1 cellular context compared by ENCODE assay signal in the genomic region with DNA sequence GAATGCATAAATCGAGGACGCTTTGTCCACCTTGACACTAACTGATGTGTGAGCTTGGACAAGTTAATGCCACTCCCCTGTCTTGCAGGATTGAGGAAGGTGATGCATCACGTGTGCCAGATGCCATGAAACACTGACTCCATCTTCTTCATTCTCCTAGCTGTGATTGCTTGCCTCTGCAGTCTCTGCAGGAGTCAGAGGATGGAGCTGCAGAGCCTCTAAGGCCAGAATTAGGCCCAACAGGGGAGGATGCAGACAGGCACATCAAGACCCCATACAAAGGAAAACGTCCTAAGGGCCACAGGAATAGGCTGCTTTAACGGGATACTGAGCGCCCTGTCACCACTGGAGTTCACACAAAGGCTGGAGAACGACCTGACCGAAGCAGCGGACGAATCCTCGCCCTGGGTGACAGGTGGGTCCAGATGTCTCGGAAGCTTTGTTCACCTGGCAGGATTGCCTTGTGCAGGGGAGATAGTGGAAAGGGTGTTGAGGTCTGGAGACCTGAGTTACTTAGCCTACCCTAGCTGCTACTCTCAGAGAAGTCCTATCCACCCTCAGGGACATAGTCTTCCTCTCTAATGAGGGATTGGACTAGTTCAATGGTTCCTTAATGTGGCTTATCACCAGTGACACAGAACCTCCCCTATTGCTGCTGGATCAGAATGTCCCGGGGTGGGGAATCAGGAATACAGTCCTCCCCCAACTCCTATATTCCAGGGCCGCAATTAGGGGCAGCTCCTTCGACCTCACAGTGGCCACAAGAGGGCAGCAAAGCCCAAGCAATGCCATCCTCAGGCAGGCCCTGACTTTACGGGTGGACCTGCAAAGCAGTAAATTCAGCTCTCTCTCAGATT.
A peak's percentile ranks its signal among the peaks of the same experiment; 100 is the strongest.
TF ChIP-seq lines count a peak whose summit lies in the region.

No MANE protein-coding gene starts in this region.

TF ChIP-seq in HepG2, 621 proteins besides CTCF, POLR2A, EP300 and RAD21 (continued from another document and continues in another):
- TF ChIP-seq, protein P1, sequence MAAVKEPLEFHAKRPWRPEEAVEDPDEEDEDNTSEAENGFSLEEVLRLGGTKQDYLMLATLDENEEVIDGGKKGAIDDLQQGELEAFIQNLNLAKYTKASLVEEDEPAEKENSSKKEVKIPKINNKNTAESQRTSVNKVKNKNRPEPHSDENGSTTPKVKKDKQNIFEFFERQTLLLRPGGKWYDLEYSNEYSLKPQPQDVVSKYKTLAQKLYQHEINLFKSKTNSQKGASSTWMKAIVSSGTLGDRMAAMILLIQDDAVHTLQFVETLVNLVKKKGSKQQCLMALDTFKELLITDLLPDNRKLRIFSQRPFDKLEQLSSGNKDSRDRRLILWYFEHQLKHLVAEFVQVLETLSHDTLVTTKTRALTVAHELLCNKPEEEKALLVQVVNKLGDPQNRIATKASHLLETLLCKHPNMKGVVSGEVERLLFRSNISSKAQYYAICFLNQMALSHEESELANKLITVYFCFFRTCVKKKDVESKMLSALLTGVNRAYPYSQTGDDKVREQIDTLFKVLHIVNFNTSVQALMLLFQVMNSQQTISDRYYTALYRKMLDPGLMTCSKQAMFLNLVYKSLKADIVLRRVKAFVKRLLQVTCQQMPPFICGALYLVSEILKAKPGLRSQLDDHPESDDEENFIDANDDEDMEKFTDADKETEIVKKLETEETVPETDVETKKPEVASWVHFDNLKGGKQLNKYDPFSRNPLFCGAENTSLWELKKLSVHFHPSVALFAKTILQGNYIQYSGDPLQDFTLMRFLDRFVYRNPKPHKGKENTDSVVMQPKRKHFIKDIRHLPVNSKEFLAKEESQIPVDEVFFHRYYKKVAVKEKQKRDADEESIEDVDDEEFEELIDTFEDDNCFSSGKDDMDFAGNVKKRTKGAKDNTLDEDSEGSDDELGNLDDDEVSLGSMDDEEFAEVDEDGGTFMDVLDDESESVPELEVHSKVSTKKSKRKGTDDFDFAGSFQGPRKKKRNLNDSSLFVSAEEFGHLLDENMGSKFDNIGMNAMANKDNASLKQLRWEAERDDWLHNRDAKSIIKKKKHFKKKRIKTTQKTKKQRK (IDR thresholded peaks at IDR 0.05; ENCODE audit: low read length), result no peak
- TF ChIP-seq ZNF563 (CRISPR knock-in tag; IDR thresholded peaks at IDR 0.05), result no peak
- TF ChIP-seq SIN3A (IDR thresholded peaks at IDR 0.05; ENCODE audit: borderline replicate concordance, low read depth, low read length), result no peak
- TF ChIP-seq ATF7-NPFF (CRISPR knock-in tag; IDR thresholded peaks at IDR 0.05; ENCODE audit: low read depth), result no peak
- TF ChIP-seq ZFX (CRISPR knock-in tag; IDR thresholded peaks at IDR 0.05; ENCODE audit: low read depth), result peak; percentile 46; the same call in 1 of the 2 replicates
- TF ChIP-seq PAWR (CRISPR knock-in tag; IDR thresholded peaks at IDR 0.05; ENCODE audit: borderline replicate concordance), result no peak
- no peak for TF ChIP-seq TBL1XR1 (IDR thresholded peaks at IDR 0.05; ENCODE audit: borderline replicate concordance, low read length, partially characterized antibody)
- no peak for TF ChIP-seq ASH2L (IDR thresholded peaks at IDR 0.05; ENCODE audit: insufficient read length, low read depth, low read length)
- TF ChIP-seq ZNF766 (CRISPR knock-in tag; IDR thresholded peaks at IDR 0.05; ENCODE audit: borderline replicate concordance), result no peak
- no peak for TF ChIP-seq MAFK (conservative IDR thresholded peaks at IDR 0.05 in 1 of 2, IDR thresholded peaks at IDR 0.05 in 1 of 2; ENCODE audit: low read length in 2 of 2)
- TF ChIP-seq, protein P2, sequence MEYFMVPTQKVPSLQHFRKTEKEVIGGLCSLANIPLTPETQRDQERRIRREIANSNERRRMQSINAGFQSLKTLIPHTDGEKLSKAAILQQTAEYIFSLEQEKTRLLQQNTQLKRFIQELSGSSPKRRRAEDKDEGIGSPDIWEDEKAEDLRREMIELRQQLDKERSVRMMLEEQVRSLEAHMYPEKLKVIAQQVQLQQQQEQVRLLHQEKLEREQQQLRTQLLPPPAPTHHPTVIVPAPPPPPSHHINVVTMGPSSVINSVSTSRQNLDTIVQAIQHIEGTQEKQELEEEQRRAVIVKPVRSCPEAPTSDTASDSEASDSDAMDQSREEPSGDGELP (IDR thresholded peaks at IDR 0.05; ENCODE audit: borderline replicate concordance, low read depth), result no peak
- TF ChIP-seq, protein P3, sequence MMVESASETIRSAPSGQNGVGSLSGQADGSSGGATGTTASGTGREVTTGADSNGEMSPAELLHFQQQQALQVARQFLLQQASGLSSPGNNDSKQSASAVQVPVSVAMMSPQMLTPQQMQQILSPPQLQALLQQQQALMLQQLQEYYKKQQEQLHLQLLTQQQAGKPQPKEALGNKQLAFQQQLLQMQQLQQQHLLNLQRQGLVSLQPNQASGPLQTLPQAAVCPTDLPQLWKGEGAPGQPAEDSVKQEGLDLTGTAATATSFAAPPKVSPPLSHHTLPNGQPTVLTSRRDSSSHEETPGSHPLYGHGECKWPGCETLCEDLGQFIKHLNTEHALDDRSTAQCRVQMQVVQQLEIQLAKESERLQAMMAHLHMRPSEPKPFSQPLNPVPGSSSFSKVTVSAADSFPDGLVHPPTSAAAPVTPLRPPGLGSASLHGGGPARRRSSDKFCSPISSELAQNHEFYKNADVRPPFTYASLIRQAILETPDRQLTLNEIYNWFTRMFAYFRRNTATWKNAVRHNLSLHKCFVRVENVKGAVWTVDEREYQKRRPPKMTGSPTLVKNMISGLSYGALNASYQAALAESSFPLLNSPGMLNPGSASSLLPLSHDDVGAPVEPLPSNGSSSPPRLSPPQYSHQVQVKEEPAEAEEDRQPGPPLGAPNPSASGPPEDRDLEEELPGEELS (CRISPR knock-in tag; IDR thresholded peaks at IDR 0.05), result no peak
- no peak for TF ChIP-seq POLR2AphosphoS2 (IDR thresholded peaks at IDR 0.05; ENCODE audit: low read depth, low read length)
- no peak for TF ChIP-seq SPEN (CRISPR knock-in tag; IDR thresholded peaks at IDR 0.05; ENCODE audit: low read depth)
- TF ChIP-seq, protein P4, sequence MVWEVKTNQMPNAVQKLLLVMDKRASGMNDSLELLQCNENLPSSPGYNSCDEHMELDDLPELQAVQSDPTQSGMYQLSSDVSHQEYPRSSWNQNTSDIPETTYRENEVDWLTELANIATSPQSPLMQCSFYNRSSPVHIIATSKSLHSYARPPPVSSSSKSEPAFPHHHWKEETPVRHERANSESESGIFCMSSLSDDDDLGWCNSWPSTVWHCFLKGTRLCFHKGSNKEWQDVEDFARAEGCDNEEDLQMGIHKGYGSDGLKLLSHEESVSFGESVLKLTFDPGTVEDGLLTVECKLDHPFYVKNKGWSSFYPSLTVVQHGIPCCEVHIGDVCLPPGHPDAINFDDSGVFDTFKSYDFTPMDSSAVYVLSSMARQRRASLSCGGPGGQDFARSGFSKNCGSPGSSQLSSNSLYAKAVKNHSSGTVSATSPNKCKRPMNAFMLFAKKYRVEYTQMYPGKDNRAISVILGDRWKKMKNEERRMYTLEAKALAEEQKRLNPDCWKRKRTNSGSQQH (CRISPR knock-in tag; IDR thresholded peaks at IDR 0.05; ENCODE audit: low read depth), result no peak
- no peak for TF ChIP-seq MTF2 (CRISPR knock-in tag; IDR thresholded peaks at IDR 0.05; ENCODE audit: borderline replicate concordance)
- TF ChIP-seq, protein P5, sequence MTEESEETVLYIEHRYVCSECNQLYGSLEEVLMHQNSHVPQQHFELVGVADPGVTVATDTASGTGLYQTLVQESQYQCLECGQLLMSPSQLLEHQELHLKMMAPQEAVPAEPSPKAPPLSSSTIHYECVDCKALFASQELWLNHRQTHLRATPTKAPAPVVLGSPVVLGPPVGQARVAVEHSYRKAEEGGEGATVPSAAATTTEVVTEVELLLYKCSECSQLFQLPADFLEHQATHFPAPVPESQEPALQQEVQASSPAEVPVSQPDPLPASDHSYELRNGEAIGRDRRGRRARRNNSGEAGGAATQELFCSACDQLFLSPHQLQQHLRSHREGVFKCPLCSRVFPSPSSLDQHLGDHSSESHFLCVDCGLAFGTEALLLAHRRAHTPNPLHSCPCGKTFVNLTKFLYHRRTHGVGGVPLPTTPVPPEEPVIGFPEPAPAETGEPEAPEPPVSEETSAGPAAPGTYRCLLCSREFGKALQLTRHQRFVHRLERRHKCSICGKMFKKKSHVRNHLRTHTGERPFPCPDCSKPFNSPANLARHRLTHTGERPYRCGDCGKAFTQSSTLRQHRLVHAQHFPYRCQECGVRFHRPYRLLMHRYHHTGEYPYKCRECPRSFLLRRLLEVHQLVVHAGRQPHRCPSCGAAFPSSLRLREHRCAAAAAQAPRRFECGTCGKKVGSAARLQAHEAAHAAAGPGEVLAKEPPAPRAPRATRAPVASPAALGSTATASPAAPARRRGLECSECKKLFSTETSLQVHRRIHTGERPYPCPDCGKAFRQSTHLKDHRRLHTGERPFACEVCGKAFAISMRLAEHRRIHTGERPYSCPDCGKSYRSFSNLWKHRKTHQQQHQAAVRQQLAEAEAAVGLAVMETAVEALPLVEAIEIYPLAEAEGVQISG (CRISPR knock-in tag; IDR thresholded peaks at IDR 0.05), result 0 out of 2 replicates have a peak, but pooled peaks have one; percentile 20
- TF ChIP-seq, protein P6, sequence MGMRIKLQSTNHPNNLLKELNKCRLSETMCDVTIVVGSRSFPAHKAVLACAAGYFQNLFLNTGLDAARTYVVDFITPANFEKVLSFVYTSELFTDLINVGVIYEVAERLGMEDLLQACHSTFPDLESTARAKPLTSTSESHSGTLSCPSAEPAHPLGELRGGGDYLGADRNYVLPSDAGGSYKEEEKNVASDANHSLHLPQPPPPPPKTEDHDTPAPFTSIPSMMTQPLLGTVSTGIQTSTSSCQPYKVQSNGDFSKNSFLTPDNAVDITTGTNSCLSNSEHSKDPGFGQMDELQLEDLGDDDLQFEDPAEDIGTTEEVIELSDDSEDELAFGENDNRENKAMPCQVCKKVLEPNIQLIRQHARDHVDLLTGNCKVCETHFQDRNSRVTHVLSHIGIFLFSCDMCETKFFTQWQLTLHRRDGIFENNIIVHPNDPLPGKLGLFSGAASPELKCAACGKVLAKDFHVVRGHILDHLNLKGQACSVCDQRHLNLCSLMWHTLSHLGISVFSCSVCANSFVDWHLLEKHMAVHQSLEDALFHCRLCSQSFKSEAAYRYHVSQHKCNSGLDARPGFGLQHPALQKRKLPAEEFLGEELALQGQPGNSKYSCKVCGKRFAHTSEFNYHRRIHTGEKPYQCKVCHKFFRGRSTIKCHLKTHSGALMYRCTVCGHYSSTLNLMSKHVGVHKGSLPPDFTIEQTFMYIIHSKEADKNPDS (CRISPR knock-in tag; IDR thresholded peaks at IDR 0.05), result no peak
- no peak for TF ChIP-seq PPARG (CRISPR knock-in tag; conservative IDR thresholded peaks at IDR 0.05)
- TF ChIP-seq SRSF4 (IDR thresholded peaks at IDR 0.05; ENCODE audit: low read depth, low read length, poor library complexity, severe bottlenecking), result no peak
- TF ChIP-seq, protein P7, sequence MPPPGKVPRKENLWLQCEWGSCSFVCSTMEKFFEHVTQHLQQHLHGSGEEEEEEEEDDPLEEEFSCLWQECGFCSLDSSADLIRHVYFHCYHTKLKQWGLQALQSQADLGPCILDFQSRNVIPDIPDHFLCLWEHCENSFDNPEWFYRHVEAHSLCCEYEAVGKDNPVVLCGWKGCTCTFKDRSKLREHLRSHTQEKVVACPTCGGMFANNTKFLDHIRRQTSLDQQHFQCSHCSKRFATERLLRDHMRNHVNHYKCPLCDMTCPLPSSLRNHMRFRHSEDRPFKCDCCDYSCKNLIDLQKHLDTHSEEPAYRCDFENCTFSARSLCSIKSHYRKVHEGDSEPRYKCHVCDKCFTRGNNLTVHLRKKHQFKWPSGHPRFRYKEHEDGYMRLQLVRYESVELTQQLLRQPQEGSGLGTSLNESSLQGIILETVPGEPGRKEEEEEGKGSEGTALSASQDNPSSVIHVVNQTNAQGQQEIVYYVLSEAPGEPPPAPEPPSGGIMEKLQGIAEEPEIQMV (CRISPR knock-in tag; IDR thresholded peaks at IDR 0.05; ENCODE audit: low read depth), result no peak
- TF ChIP-seq, protein P8, sequence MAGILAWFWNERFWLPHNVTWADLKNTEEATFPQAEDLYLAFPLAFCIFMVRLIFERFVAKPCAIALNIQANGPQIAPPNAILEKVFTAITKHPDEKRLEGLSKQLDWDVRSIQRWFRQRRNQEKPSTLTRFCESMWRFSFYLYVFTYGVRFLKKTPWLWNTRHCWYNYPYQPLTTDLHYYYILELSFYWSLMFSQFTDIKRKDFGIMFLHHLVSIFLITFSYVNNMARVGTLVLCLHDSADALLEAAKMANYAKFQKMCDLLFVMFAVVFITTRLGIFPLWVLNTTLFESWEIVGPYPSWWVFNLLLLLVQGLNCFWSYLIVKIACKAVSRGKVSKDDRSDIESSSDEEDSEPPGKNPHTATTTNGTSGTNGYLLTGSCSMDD (CRISPR knock-in tag; IDR thresholded peaks at IDR 0.05), result no peak
- peak; percentile 38 for TF ChIP-seq ZNF883 (CRISPR knock-in tag; IDR thresholded peaks at IDR 0.05; ENCODE audit: not compliant biosample characterization)
- no peak for TF ChIP-seq TEAD2 (CRISPR knock-in tag; IDR thresholded peaks at IDR 0.05)
- no peak for TF ChIP-seq FOXK2 (IDR thresholded peaks at IDR 0.05)
- TF ChIP-seq JUNB (CRISPR knock-in tag; IDR thresholded peaks at IDR 0.05; ENCODE audit: borderline replicate concordance), result no peak
- no peak for TF ChIP-seq KDM3A (CRISPR knock-in tag; IDR thresholded peaks at IDR 0.05; ENCODE audit: low read depth)
- peak; percentile 88 for TF ChIP-seq STAG1 (CRISPR knock-in tag; IDR thresholded peaks at IDR 0.05)
- no peak for TF ChIP-seq SOX13 (IDR thresholded peaks at IDR 0.05)
- TF ChIP-seq SOX13 (CRISPR knock-in tag; conservative IDR thresholded peaks at IDR 0.05 in 1 of 2, IDR thresholded peaks at IDR 0.05 in 1 of 2), result no peak
- no peak for TF ChIP-seq PTBP1 (IDR thresholded peaks at IDR 0.05; ENCODE audit: low read depth, low read length, poor library complexity, severe bottlenecking)
- no peak for TF ChIP-seq KLF16 (CRISPR knock-in tag; IDR thresholded peaks at IDR 0.05)
- TF ChIP-seq NFYB (CRISPR knock-in tag; IDR thresholded peaks at IDR 0.05), result no peak
- no peak for TF ChIP-seq RBAK (CRISPR knock-in tag; IDR thresholded peaks at IDR 0.05)
- TF ChIP-seq PRMT3 (CRISPR knock-in tag; IDR thresholded peaks at IDR 0.05; ENCODE audit: borderline replicate concordance, low read depth), result no peak
- TF ChIP-seq CREB1 (IDR thresholded peaks at IDR 0.05), result no peak
- TF ChIP-seq CREB1 (CRISPR knock-in tag; IDR thresholded peaks at IDR 0.05), result no peak
- TF ChIP-seq BRD4 (CRISPR knock-in tag; IDR thresholded peaks at IDR 0.05), result no peak
- TF ChIP-seq FOXK1 (CRISPR knock-in tag; IDR thresholded peaks at IDR 0.05; ENCODE audit: borderline replicate concordance, low read depth), result no peak
- TF ChIP-seq RBM22 (optimal IDR thresholded peaks at IDR 0.05; ENCODE audit: low read length), result no peak
- no peak for TF ChIP-seq MZF1 (CRISPR knock-in tag; IDR thresholded peaks at IDR 0.05; ENCODE audit: borderline replicate concordance)
- no peak for TF ChIP-seq ZNF101 (CRISPR knock-in tag; IDR thresholded peaks at IDR 0.05; ENCODE audit: borderline replicate concordance, low read depth)
- TF ChIP-seq, protein P9, sequence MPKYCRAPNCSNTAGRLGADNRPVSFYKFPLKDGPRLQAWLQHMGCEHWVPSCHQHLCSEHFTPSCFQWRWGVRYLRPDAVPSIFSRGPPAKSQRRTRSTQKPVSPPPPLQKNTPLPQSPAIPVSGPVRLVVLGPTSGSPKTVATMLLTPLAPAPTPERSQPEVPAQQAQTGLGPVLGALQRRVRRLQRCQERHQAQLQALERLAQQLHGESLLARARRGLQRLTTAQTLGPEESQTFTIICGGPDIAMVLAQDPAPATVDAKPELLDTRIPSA (CRISPR knock-in tag; IDR thresholded peaks at IDR 0.05; ENCODE audit: borderline replicate concordance), result no peak
- TF ChIP-seq STAT5B (CRISPR knock-in tag; IDR thresholded peaks at IDR 0.05), result no peak
- no peak for TF ChIP-seq NFIC (IDR thresholded peaks at IDR 0.05; ENCODE audit: low read length)
